Comparison of ENCODE assay signal across 7 cellular contexts in the genomic region with DNA sequence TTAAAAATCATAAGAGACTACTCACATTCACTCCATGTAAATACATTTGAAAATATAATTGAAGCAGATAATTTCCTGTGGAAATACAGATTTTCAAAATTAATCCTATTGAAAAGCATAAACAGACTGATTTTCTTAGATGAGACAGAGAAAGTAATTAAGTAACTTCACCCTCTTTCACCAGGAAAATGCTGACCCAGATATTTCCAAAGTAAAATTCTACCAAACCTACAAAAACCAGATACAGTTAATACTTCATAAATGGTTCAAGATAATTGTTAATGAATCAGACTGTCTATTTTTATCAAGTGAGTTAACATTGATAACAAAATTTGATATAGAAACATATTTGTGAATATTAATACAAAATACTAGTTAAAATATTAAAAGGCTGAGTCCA.
"Had no signal": no experiment of that assay in that cellular context is flagged by ENCODE, and none has a peak within 500 bp of the region (broad histone marks: within the 10 kb centered on the region; RNA-seq: fewer than 3 reads in every experiment).

No MANE protein-coding gene starts in this region.

- DNase-seq: H9, HCEC 1CT, KG1 had no signal

- H2AFZ ChIP-seq: GM23338 had no signal

- H3K4me2 ChIP-seq: GM23338 had no signal

- H3K4me3 ChIP-seq: GM23338 had no signal

- ATAC-seq: GM23338 had no signal

- FAIRE-seq: H1, H54, HTR-8/SVneo had no signal
